9 cellular contexts compared by ENCODE assay signal in genomic region chr17:8253801-8254200, GRCh38. TPM values are rescaled to one million over a fixed set of nuclear protein-coding genes. Genes with fewer than 3 reads are reported as not detected.
DNase-seq lines count a peak whose midpoint lies in the region; ATAC-seq and TF ChIP-seq lines count a peak whose summit lies in the region.
"Had no signal": no experiment of that assay in that cellular context is flagged by ENCODE, and none has a peak within 500 bp of the region (broad histone marks: within the 10 kb centered on the region; RNA-seq: fewer than 3 reads in every experiment).

No MANE protein-coding gene starts in this region.

- peaks cover 7% of the 10 kb centered on the region for H3K4me1 ChIP-seq in cardiac muscle cell (ENCODE audit: low read depth)

- H3K36me3 Mint-ChIP-seq in type B pancreatic cell = peaks cover 3% of the 10 kb centered on the region

- H3K27me3 ChIP-seq in cardiac muscle cell = no peaks in the 10 kb centered on the region

- no peaks in the 10 kb centered on the region for H3K9me3 Mint-ChIP-seq in type B pancreatic cell
- H3K9me3 Mint-ChIP-seq: naive B cell had no signal

- no peak for ATAC-seq in GM18907 (IDR thresholded peaks at IDR 0.05; ENCODE audit: unreplicated experiment)

- no peak overlapping the region for H3K27ac Mint-ChIP-seq in type B pancreatic cell
- H3K27ac Mint-ChIP-seq: B cell had no signal

- H3K4me3 ChIP-seq in cardiac muscle cell (no peak overlapping the region), fibroblast of mammary gland (ENCODE audit: control insufficient read depth, low read depth, low read length) (no peak overlapping the region)

- peaks cover 11% of the 10 kb centered on the region for H3K36me3 ChIP-seq in cardiac muscle cell

- peak; percentile 4 to 8 for DNase-seq in cardiac muscle cell (ENCODE audit: low read depth in 1 of 2, low spot score in 1 of 2)
- DNase-seq in cardiac septum (ENCODE audit: low spot score) = no peak
- DNase-seq in fibroblast of mammary gland (ENCODE audit: low read depth) = peak; percentile 16
- no peak for DNase-seq in type B pancreatic cell (ENCODE audit: extremely low spot score, unreplicated experiment)
- no peak for DNase-seq in NCI-H1436 treated with DMSO at 0.1 percent for 48 hours (lab: John Stamatoyannopoulos, UW)
- DNase-seq: Kasumi-1, naive B cell had no signal

- no peaks in the 10 kb centered on the region for H3K27me3 Mint-ChIP-seq in type B pancreatic cell
- H3K27me3 Mint-ChIP-seq: B cell, naive B cell had no signal

- peak; percentile 17 for TF ChIP-seq CTCF in cardiac muscle cell (IDR thresholded peaks at IDR 0.05; ENCODE audit: low read depth, low read length)
- peak; percentile 9 for TF ChIP-seq CTCF in fibroblast of mammary gland (conservative IDR thresholded peaks at IDR 0.05; ENCODE audit: control insufficient read depth, insufficient read depth, low read depth, low read length)
- TF ChIP-seq CTCF in type B pancreatic cell (conservative IDR thresholded peaks at IDR 0.05) = peak; percentile 14

- H3K4me1 Mint-ChIP-seq in type B pancreatic cell (ENCODE audit: unreplicated experiment) = peaks cover 10% of the 10 kb centered on the region

- no peaks in the 10 kb centered on the region for H3K9me3 ChIP-seq in cardiac muscle cell (ENCODE audit: low read depth)

- no peak overlapping the region for H3K27ac ChIP-seq in cardiac muscle cell

- intact Hi-C loops in cardiac septum (cut with DNase I) = no loop called here

- no peak overlapping the region for H3K4me3 Mint-ChIP-seq in type B pancreatic cell
- H3K4me3 Mint-ChIP-seq: B cell had no signal

RNA-seq across cellular contexts. Expression of gene PFAS, which starts 4.7 kb away (rescaled TPM):
- total RNA-seq in cardiac muscle cell (49.9 and 62.5 TPM in 2 replicates), cardiac septum (11.2 TPM), type B pancreatic cell (ENCODE audit: low replicate concordance) (54.5 and 117 TPM in 2 replicates)
- 48.2 and 62.0 TPM in 2 replicates for polyA plus RNA-seq in cardiac muscle cell

RNA-seq across cellular contexts. Expression of gene CTC1, which starts 5.9 kb away (rescaled TPM):
- total RNA-seq in cardiac muscle cell = 7.4 and 15.6 TPM in 2 replicates
- polyA plus RNA-seq in cardiac muscle cell = 17.1 and 23.0 TPM in 2 replicates
- 13.4 TPM for total RNA-seq in cardiac septum
- 42.6 and 43.1 TPM in 2 replicates for total RNA-seq in type B pancreatic cell (ENCODE audit: low replicate concordance)

RNA-seq across cellular contexts. Expression of gene RANGRF, which starts 34.7 kb away (rescaled TPM):
- total RNA-seq in cardiac muscle cell (40.0 and 43.6 TPM in 2 replicates), cardiac septum (23.7 TPM), type B pancreatic cell (ENCODE audit: low replicate concordance) (21.9 and 30.9 TPM in 2 replicates)
- polyA plus RNA-seq in cardiac muscle cell = 75.5 and 89.2 TPM in 2 replicates

RNA-seq across cellular contexts. Expression of gene SLC25A35, which starts 41.4 kb away (rescaled TPM):
- 3.5 and 9.5 TPM in 2 replicates for total RNA-seq in cardiac muscle cell
- 6.0 and 7.9 TPM in 2 replicates for polyA plus RNA-seq in cardiac muscle cell
- 4.0 TPM for total RNA-seq in cardiac septum
- total RNA-seq in type B pancreatic cell (ENCODE audit: low replicate concordance) = 4.0 and 5.6 TPM in 2 replicates

RNA-seq across cellular contexts. Expression of gene AURKB, which starts 43.4 kb away (rescaled TPM):
- total RNA-seq in cardiac muscle cell (15.1 and 77.7 TPM in 2 replicates), cardiac septum (0.83 TPM), type B pancreatic cell (ENCODE audit: low replicate concordance) (35.0 and 108 TPM in 2 replicates)
- 17.8 and 133 TPM in 2 replicates for polyA plus RNA-seq in cardiac muscle cell

Comparison
In these comparisons a context has a peak if more than half of its experiments do, and no peak if none do; other contexts are left out.
1. DNase-seq: peak in cardiac muscle cell (2 of 2) and fibroblast of mammary gland (single experiment); none in cardiac septum (single experiment), type B pancreatic cell (single experiment) and NCI-H1436 treated with DMSO at 0.1 percent for 48 hours (single experiment).
2. Peak in every context shown above with its lines, with median percentiles within 50 percentile points of each other: CTCF ChIP-seq.